In genomic region chr9:132268725-132269352, GRCh38 we compare ENCODE assay signal across 8 cellular contexts.
DNase-seq lines count a peak whose midpoint lies in the region; ATAC-seq and TF ChIP-seq lines count a peak whose summit lies in the region.

No MANE protein-coding gene starts in this region.

- H3K27me3 ChIP-seq in sigmoid colon: no peaks in the 10 kb centered on the region

- no peaks in the 10 kb centered on the region for H3K4me1 ChIP-seq in sigmoid colon

- intact Hi-C loops in left cardiac atrium (cut with DNase I) (no loop called here), sigmoid colon (cut with DNase I) (loop anchor here (2.0 kb wide), 1 partner anchor 506 kb away; no protein-coding TSS in a partner anchor)

- peaks cover 6 to 94% (median 41%) of the 10 kb centered on the region in 4 donors for H3K36me3 ChIP-seq in sigmoid colon

- no peaks in the 10 kb centered on the region for H3K9me3 ChIP-seq in sigmoid colon

- ATAC-seq in left cardiac atrium: peak; percentile 62 to 63
- ATAC-seq in GM19324 (IDR thresholded peaks at IDR 0.05; ENCODE audit: low FRiP score, unreplicated experiment): no peak
- no peak for ATAC-seq in HG02610 (IDR thresholded peaks at IDR 0.05; ENCODE audit: unreplicated experiment)

- no peak overlapping the region for H3K4me3 ChIP-seq in sigmoid colon

- TF ChIP-seq CTCF in sigmoid colon (IDR thresholded peaks at IDR 0.05): peak; percentile 51 to 89 (median 73)

- TF ChIP-seq EP300 in sigmoid colon (IDR thresholded peaks at IDR 0.05): no peak

- peak; percentile 71 for DNase-seq in ELR (ENCODE audit: low read depth)
- DNase-seq in NCI-H1048 (lab: John Stamatoyannopoulos, UW): peak; percentile 35
- peak; percentile 19 to 42 for DNase-seq in SW 1271 (lab: John Stamatoyannopoulos, UW)
- peak; percentile 30 for DNase-seq in activated naive CD8-positive, alpha-beta T cell treated with anti-CD3 and anti-CD28 coated beads, Interleukin-2, amount 50 U/mL, for 16 hours (ENCODE audit: low read depth, low spot score)
- DNase-seq in left cardiac atrium: peak; percentile 74
- peak; percentile 78 for DNase-seq in sigmoid colon

- no peak overlapping the region for H3K27ac ChIP-seq in sigmoid colon

- WGBS in sigmoid colon, 2 donors: 58 to 59% methylated on average over 10 of the region's 10 CpGs

- no peak for TF ChIP-seq POLR2A in sigmoid colon (IDR thresholded peaks at IDR 0.05)

Comparison
In these comparisons a context has a peak if more than half of its experiments do, and no peak if none do; other contexts are left out.
1. ATAC-seq: peak in left cardiac atrium (2 of 2); none in GM19324 (single experiment) and HG02610 (single experiment).
2. Peak in every context shown above with its lines, with median percentiles within 50 percentile points of each other: DNase-seq.